1 cellular context compared by ENCODE assay signal in the genomic region with DNA sequence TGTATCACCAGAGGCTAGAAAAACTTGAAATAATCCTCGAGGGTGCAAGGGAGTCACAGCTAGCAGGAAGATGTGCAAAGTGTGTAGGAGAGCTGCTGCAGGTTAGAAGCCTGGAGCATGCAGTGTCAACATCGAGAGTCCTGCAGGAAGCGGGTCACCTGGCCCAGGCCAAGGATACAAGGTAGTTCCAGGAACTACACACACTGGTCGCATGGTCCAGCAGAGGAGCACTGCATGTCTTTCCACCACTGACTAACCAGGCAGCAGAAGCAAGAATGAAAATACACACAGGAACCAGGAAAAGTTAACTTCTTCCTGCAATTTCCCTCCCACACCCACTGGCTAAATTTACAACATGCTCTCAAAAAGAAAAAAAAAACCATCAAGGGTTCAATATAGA.
TF ChIP-seq lines count a peak whose summit lies in the region.

No MANE protein-coding gene starts in this region.

TF ChIP-seq in GM23338, 12 proteins besides CTCF, POLR2A, EP300 and RAD21 (continued from another document):
- TF ChIP-seq JUNB (IDR thresholded peaks at IDR 0.05; ENCODE audit: unreplicated experiment): no peak
- no peak for TF ChIP-seq STAT1 (IDR thresholded peaks at IDR 0.05; ENCODE audit: unreplicated experiment)
TF ChIP-seq in GM23338: peak in this region for 0.
